In the genomic region with DNA sequence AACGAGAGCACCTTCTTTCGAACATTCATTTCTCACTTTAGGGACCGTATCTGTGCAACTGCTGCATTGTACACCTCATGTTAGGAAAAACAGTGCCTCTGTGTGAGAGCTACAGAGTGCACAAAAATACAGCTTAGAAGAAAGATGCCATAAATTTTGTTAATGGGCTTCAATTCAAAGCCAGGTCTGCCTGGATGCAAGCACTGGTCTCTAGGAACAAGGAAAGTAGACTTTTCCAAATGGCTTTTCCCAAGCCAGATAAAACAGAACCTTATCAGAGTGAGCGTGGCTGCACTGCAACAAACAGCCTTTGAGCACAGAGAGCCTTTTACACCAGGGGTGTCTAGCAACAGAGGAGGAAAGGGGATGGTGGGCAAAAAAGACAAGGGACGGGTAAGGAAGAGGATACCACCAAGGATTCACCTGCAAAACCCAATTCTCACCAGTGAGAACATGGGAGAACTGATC, we compare ENCODE assay signal across 11 cellular contexts.
"Had no signal": no experiment of that assay in that cellular context is flagged by ENCODE, and none has a peak within 500 bp of the region (broad histone marks: within the 10 kb centered on the region; RNA-seq: fewer than 3 reads in every experiment).

No MANE protein-coding gene starts in this region.

- H3K9me3 ChIP-seq: adrenal gland, gastrocnemius medialis, heart right ventricle, spleen, transverse colon had no signal

- H3K36me3 ChIP-seq: gastrocnemius medialis, transverse colon had no signal

- DNase-seq: activated B cell treated with CpG ODN at 0.5 μM for 24 hours; activated CD4-positive, alpha-beta T cell treated with anti-CD3 and anti-CD28 coated beads, Interleukin-2, amount 10 ng/mL, durations not matched to agents 24 days and 14 days; activated naive CD4-positive, alpha-beta T cell treated with anti-CD3 and anti-CD28 coated beads, Interleukin-2, amount 10 ng/mL, durations not matched to agents 7 days and 5 days; gastrocnemius medialis; heart right ventricle; left ventricle myocardium superior; spleen; stimulated activated CD4-positive, alpha-beta T cell treated with anti-CD3 and anti-CD28 coated beads, Interleukin-1b, Interleukin-23, amount 100 ng/mL, for 48 hours; transverse colon had no signal

- H3K4me3 Mint-ChIP-seq: activated B cell treated with CpG ODN at 0.5 μM for 24 hours; activated CD4-positive, alpha-beta T cell treated with anti-CD3 and anti-CD28 coated beads, Interleukin-2, amount 10 ng/mL, durations not matched to agents 24 days and 14 days; activated naive CD4-positive, alpha-beta T cell treated with anti-CD3 and anti-CD28 coated beads, Interleukin-2, amount 10 ng/mL, durations not matched to agents 7 days and 5 days; stimulated activated memory B cell treated with anti-CD40 and anti-IgM and Interleukin-4, amounts not matched to agents 10 μg/mL and 1 μg/mL and 100 μg/mL, for 72 hours had no signal

- H3K27ac Mint-ChIP-seq: activated B cell treated with CpG ODN at 0.5 μM for 24 hours; activated CD4-positive, alpha-beta T cell treated with anti-CD3 and anti-CD28 coated beads, Interleukin-2, amount 10 ng/mL, durations not matched to agents 24 days and 14 days; activated naive CD4-positive, alpha-beta T cell treated with anti-CD3 and anti-CD28 coated beads, Interleukin-2, amount 10 ng/mL, durations not matched to agents 7 days and 5 days; stimulated activated memory B cell treated with anti-CD40 and anti-IgM and Interleukin-4, amounts not matched to agents 10 μg/mL and 1 μg/mL and 100 μg/mL, for 72 hours had no signal

- H3K4me1 ChIP-seq: gastrocnemius medialis, heart right ventricle, spleen had no signal

- ATAC-seq: gastrocnemius medialis; heart right ventricle; left ventricle myocardium superior; stimulated activated memory B cell treated with anti-CD40 and anti-IgM and Interleukin-4, amounts not matched to agents 10 μg/mL and 1 μg/mL and 100 μg/mL, for 72 hours had no signal

- H3K9me3 Mint-ChIP-seq: activated B cell treated with CpG ODN at 0.5 μM for 24 hours; activated CD4-positive, alpha-beta T cell treated with anti-CD3 and anti-CD28 coated beads, Interleukin-2, amount 10 ng/mL, durations not matched to agents 24 days and 14 days; activated naive CD4-positive, alpha-beta T cell treated with anti-CD3 and anti-CD28 coated beads, Interleukin-2, amount 10 ng/mL, durations not matched to agents 7 days and 5 days; stimulated activated memory B cell treated with anti-CD40 and anti-IgM and Interleukin-4, amounts not matched to agents 10 μg/mL and 1 μg/mL and 100 μg/mL, for 72 hours had no signal

- H3K27ac ChIP-seq: gastrocnemius medialis, heart right ventricle, spleen had no signal

- H3K27me3 Mint-ChIP-seq: activated B cell treated with CpG ODN at 0.5 μM for 24 hours; activated naive CD4-positive, alpha-beta T cell treated with anti-CD3 and anti-CD28 coated beads, Interleukin-2, amount 10 ng/mL, durations not matched to agents 7 days and 5 days; stimulated activated memory B cell treated with anti-CD40 and anti-IgM and Interleukin-4, amounts not matched to agents 10 μg/mL and 1 μg/mL and 100 μg/mL, for 72 hours had no signal

- H3K36me3 Mint-ChIP-seq: activated naive CD4-positive, alpha-beta T cell treated with anti-CD3 and anti-CD28 coated beads, Interleukin-2, amount 10 ng/mL, durations not matched to agents 7 days and 5 days; stimulated activated memory B cell treated with anti-CD40 and anti-IgM and Interleukin-4, amounts not matched to agents 10 μg/mL and 1 μg/mL and 100 μg/mL, for 72 hours had no signal

- H3K4me1 Mint-ChIP-seq: activated B cell treated with CpG ODN at 0.5 μM for 24 hours; activated naive CD4-positive, alpha-beta T cell treated with anti-CD3 and anti-CD28 coated beads, Interleukin-2, amount 10 ng/mL, durations not matched to agents 7 days and 5 days; stimulated activated memory B cell treated with anti-CD40 and anti-IgM and Interleukin-4, amounts not matched to agents 10 μg/mL and 1 μg/mL and 100 μg/mL, for 72 hours had no signal

- H3K4me3 ChIP-seq: adrenal gland, gastrocnemius medialis, heart right ventricle, spleen, transverse colon had no signal

- H3K27me3 ChIP-seq: adrenal gland, gastrocnemius medialis, heart right ventricle, spleen, transverse colon had no signal
